ENCODE assay signal across 15 cellular contexts in genomic region chr19:46392252-46392801, GRCh38. TPM values are rescaled to one million over a fixed set of nuclear protein-coding genes. Genes with fewer than 3 reads are reported as not detected.
DNase-seq lines count a peak whose midpoint lies in the region; ATAC-seq, FAIRE-seq and TF ChIP-seq lines count a peak whose summit lies in the region.
"Had no signal": no experiment of that assay in that cellular context is flagged by ENCODE, and none has a peak within 500 bp of the region (broad histone marks: within the 10 kb centered on the region; RNA-seq: fewer than 3 reads in every experiment).

No MANE protein-coding gene starts in this region.

- H3K4me3 Mint-ChIP-seq in nephron: peak overlapping the region in 2 of 3 experiments; percentile 16 to 38
- H3K4me3 Mint-ChIP-seq: stimulated activated naive CD8-positive, alpha-beta T cell treated with anti-CD3 and anti-CD28 coated beads, Interleukin-15, amount 100 ng/mL, for 72 hours had no signal

- H3K36me3 Mint-ChIP-seq in nephron (ENCODE audit: low read depth): peaks cover 43% of the 10 kb centered on the region

- H3K27me3 Mint-ChIP-seq in nephron (ENCODE audit: low read depth): no peaks in the 10 kb centered on the region

- H3K9me3 Mint-ChIP-seq in nephron: no peaks in the 10 kb centered on the region

- H3K4me1 Mint-ChIP-seq in nephron: peaks cover 32% of the 10 kb centered on the region

- peak overlapping the region; percentile 88 to 95 (median 90) for H3K27ac Mint-ChIP-seq in nephron

- TF ChIP-seq CTCF in nephron (IDR thresholded peaks at IDR 0.05; ENCODE audit: unreplicated experiment in 3 of 3): no peak

- ATAC-seq in GM18517 (IDR thresholded peaks at IDR 0.05; ENCODE audit: unreplicated experiment): no peak
- ATAC-seq: stimulated activated naive CD8-positive, alpha-beta T cell treated with anti-CD3 and anti-CD28 coated beads, Interleukin-15, amount 100 ng/mL, for 72 hours had no signal

- no peak for FAIRE-seq in frontal cortex (lab: Jason Lieb, UNC)
- FAIRE-seq: D721Med had no signal

- DNase-seq in AG08395 (ENCODE audit: low spot score) (peak; percentile 48), HCEC 1CT (peak; percentile 35), epidermal melanocyte (ENCODE audit: insufficient read length, low spot score) (peak; percentile 27), NCI-H345 treated with DMSO at 0.1 percent for 48 hours (lab: John Stamatoyannopoulos, UW; ENCODE audit: unreplicated experiment) (no peak), NCI-H146 treated with DMSO at 0.1 percent for 48 hours (lab: John Stamatoyannopoulos, UW; ENCODE audit: unreplicated experiment) (no peak), frontal cortex (ENCODE audit: low spot score in 2 of 2) (no peak)
- DNase-seq: activated CD8-positive, alpha-beta memory T cell treated with anti-CD3 and anti-CD28 coated beads for 24 hours; midbrain; NCI-H226; SK-N-SH; stimulated activated CD4-positive, alpha-beta T cell treated with anti-CD3 and anti-CD28 coated beads, Interleukin-15, amount 100 ng/mL, for 24 hours; stimulated activated naive CD8-positive, alpha-beta T cell treated with anti-CD3 and anti-CD28 coated beads, Interleukin-15, amount 100 ng/mL, for 72 hours had no signal

RNA-seq across cellular contexts. Expression of gene CCDC8, which starts 21.0 kb away (rescaled TPM):
- 2.4 TPM for total RNA-seq in frontal cortex

RNA-seq across cellular contexts. Expression of gene PNMA8C, which starts 36.4 kb away (rescaled TPM):
- total RNA-seq in frontal cortex: 31.8 TPM

RNA-seq across cellular contexts. Expression of gene PPP5C, which starts 45.4 kb away (rescaled TPM):
- total RNA-seq in frontal cortex: 67.3 TPM

Comparison
In these comparisons a context has a peak if more than half of its experiments do, and no peak if none do; other contexts are left out.
1. DNase-seq: peak in AG08395 (single experiment), HCEC 1CT (single experiment) and epidermal melanocyte (single experiment); none in NCI-H345 treated with DMSO at 0.1 percent for 48 hours (single experiment), NCI-H146 treated with DMSO at 0.1 percent for 48 hours (single experiment) and frontal cortex (0 of 2).